8 cellular contexts compared by ENCODE assay signal in genomic region chr11:118928870-118929495, GRCh38. TPM values are rescaled to one million over a fixed set of nuclear protein-coding genes. Genes with fewer than 3 reads are reported as not detected.
DNase-seq lines count a peak whose midpoint lies in the region; ATAC-seq and TF ChIP-seq lines count a peak whose summit lies in the region.

No MANE protein-coding gene starts in this region.

- TF ChIP-seq EP300 in gastroesophageal sphincter (IDR thresholded peaks at IDR 0.05), result no peak

- H3K4me1 ChIP-seq in gastroesophageal sphincter, result peaks cover 0 to 67% (median 13%) of the 10 kb centered on the region in 3 donors

- DNase-seq in AG09309 (ENCODE audit: low read depth), result no peak
- DNase-seq in NCI-H446 (lab: John Stamatoyannopoulos, UW), result peak; percentile 68 to 85
- DNase-seq in activated naive CD4-positive, alpha-beta T cell treated with Interleukin-2 at 50 U/mL for 16 hours, result peak; percentile 59
- DNase-seq in omental fat pad (ENCODE audit: low spot score), result no peak

- no peaks in the 10 kb centered on the region for H3K9me3 ChIP-seq in gastroesophageal sphincter

- WGBS in gastroesophageal sphincter (ENCODE audit: low coverage in 1 of 2), 2 donors, result 0% methylated on average over 3 of the region's 26 CpGs; no CpG with 5 or more reads in 1 of the 2 donors

- TF ChIP-seq CTCF in AG09309 (IDR thresholded peaks at IDR 0.05; ENCODE audit: control insufficient read depth, insufficient read depth, low read depth, low read length, missing control alignments), result no peak
- TF ChIP-seq CTCF in gastroesophageal sphincter (IDR thresholded peaks at IDR 0.05), result peak in 2 of 4 experiments; percentile 2 to 8
- TF ChIP-seq CTCF in omental fat pad (IDR thresholded peaks at IDR 0.05), result no peak

- ATAC-seq in GM18511 (IDR thresholded peaks at IDR 0.05; ENCODE audit: unreplicated experiment) (peak; percentile 1), gastroesophageal sphincter (peak; percentile 44), omental fat pad (ENCODE audit: low FRiP score) (peak; percentile 17), GM19023 (IDR thresholded peaks at IDR 0.05; ENCODE audit: unreplicated experiment) (no peak), GM21526 (IDR thresholded peaks at IDR 0.05; ENCODE audit: low FRiP score, unreplicated experiment) (no peak)

- no peak for TF ChIP-seq POLR2A in gastroesophageal sphincter (IDR thresholded peaks at IDR 0.05)

- H3K27me3 ChIP-seq in gastroesophageal sphincter, result no peaks in the 10 kb centered on the region

- H3K4me3 ChIP-seq in AG09309 (ENCODE audit: control insufficient read depth, low read depth, low read length) (peak overlapping the region; percentile 76), gastroesophageal sphincter (peak overlapping the region; percentile 73 to 86)

- peak overlapping the region; percentile 93 to 98 (median 95) for H3K27ac ChIP-seq in gastroesophageal sphincter

- no peaks in the 10 kb centered on the region for H3K36me3 ChIP-seq in gastroesophageal sphincter

RNA-seq across cellular contexts. Expression of gene BCL9L, which starts 3.3 kb away (rescaled TPM):
- total RNA-seq in gastroesophageal sphincter (10 to 100 TPM; 24.6 to 66.2 (median 30.8) TPM), omental fat pad (10 to 100 TPM; 13.5 to 24.0 (median 17.3) TPM)

RNA-seq across cellular contexts. Expression of gene UPK2, which starts 27.1 kb away (rescaled TPM):
- total RNA-seq in gastroesophageal sphincter (not detected), omental fat pad (not detected)

RNA-seq across cellular contexts. Expression of gene FOXR1, which starts 42.6 kb away (rescaled TPM):
- total RNA-seq in gastroesophageal sphincter (not detected), omental fat pad (not detected)

RNA-seq across cellular contexts. Expression of gene CXCR5, which starts 45.3 kb away (rescaled TPM):
- total RNA-seq in gastroesophageal sphincter (under 1 TPM in 1 of 4 donors, not detected in 3; 0.08 TPM), omental fat pad (under 1 TPM in 2 of 4 donors, not detected in 2; 0.09 to 0.12 TPM)

Comparison
In these comparisons a context has a peak if more than half of its experiments do, and no peak if none do; other contexts are left out.
1. DNase-seq: peak in NCI-H446 (2 of 2) and activated naive CD4-positive, alpha-beta T cell treated with Interleukin-2 at 50 U/mL for 16 hours (single experiment); none in AG09309 (single experiment) and omental fat pad (single experiment).
2. ATAC-seq: peak in GM18511 (single experiment), gastroesophageal sphincter (single experiment) and omental fat pad (single experiment); none in GM19023 (single experiment) and GM21526 (single experiment).